Comparison of ENCODE assay signal across 8 cellular contexts in genomic region chr12:67647547-67648305, GRCh38. TPM values are rescaled to one million over a fixed set of nuclear protein-coding genes. Genes with fewer than 3 reads are reported as not detected.
DNase-seq lines count a peak whose midpoint lies in the region; ATAC-seq and TF ChIP-seq lines count a peak whose summit lies in the region.

No MANE protein-coding gene starts in this region.

- TF ChIP-seq POLR2A in vagina (IDR thresholded peaks at IDR 0.05): no peak

- intact Hi-C loops in head of caudate nucleus (cut with DNase I) (loop anchor here (10.0 kb wide), 1 partner anchor 203 kb away; no protein-coding TSS in a partner anchor), vagina (cut with DNase I) (no loop called here)

- peak overlapping the region; percentile 55; the same call in 1 of the 2 replicates for H3K9ac ChIP-seq in MM.1S (ENCODE audit: low read length)
- peak overlapping the region; percentile 86 for H3K9ac ChIP-seq in adipocyte (ENCODE audit: low read length)

- H3K27ac ChIP-seq in CD4-positive, CD25-positive, alpha-beta regulatory T cell (ENCODE audit: insufficient read depth, low read length, poor library complexity, severe bottlenecking): peak overlapping the region; percentile 62
- H3K27ac ChIP-seq in MM.1S (ENCODE audit: low read length) (no peak overlapping the region), RWPE2 (ENCODE audit: poor library complexity, severe bottlenecking) (peak overlapping the region; percentile 70), neutrophil (no peak overlapping the region), vagina (peak overlapping the region; percentile 86)

- no peaks in the 10 kb centered on the region for H3K9me2 ChIP-seq in MM.1S (replicated peaks; ENCODE audit: insufficient read depth, low read length)

- H3K79me2 ChIP-seq in MM.1S (ENCODE audit: low read length): peaks cover 34% of the 10 kb centered on the region

- peaks cover 10% of the 10 kb centered on the region; the same call in 1 of the 2 replicates for H4K20me1 ChIP-seq in MM.1S (ENCODE audit: insufficient read depth, low read length)

- TF ChIP-seq CTCF in MM.1S (IDR thresholded peaks at IDR 0.05; ENCODE audit: low read length): no peak; the same call in none of the 2 replicates
- TF ChIP-seq CTCF in RWPE2 (IDR thresholded peaks at IDR 0.05; ENCODE audit: poor library complexity, severe bottlenecking): no peak
- no peak for TF ChIP-seq CTCF in neutrophil (IDR thresholded peaks at IDR 0.05)
- TF ChIP-seq CTCF in vagina (IDR thresholded peaks at IDR 0.05): peak in 1 of 3 experiments; percentile 26

- peaks cover 0 to 6% (median 0%) of the 10 kb centered on the region in 7 donors for H3K9me3 Mint-ChIP-seq in CD4-positive, CD25-positive, alpha-beta regulatory T cell

- H3K4me3 Mint-ChIP-seq in CD4-positive, CD25-positive, alpha-beta regulatory T cell: peak overlapping the region; percentile 92 to 97 (median 93)

- H3K36me3 Mint-ChIP-seq in CD4-positive, CD25-positive, alpha-beta regulatory T cell: peaks cover 18% of the 10 kb centered on the region

- H3K27me3 Mint-ChIP-seq in CD4-positive, CD25-positive, alpha-beta regulatory T cell: peaks cover 14% of the 10 kb centered on the region

- H3F3A ChIP-seq in MM.1S (ENCODE audit: insufficient read depth, low read length): 0 out of 2 replicates have a peak, but pooled peaks cover 5% of the 10 kb centered on the region

- ATAC-seq in CD4-positive, CD25-positive, alpha-beta regulatory T cell (ENCODE audit: low read depth in 2 of 2): peak; percentile 4 to 9
- ATAC-seq in GM21447 (IDR thresholded peaks at IDR 0.05; ENCODE audit: unreplicated experiment) (peak; percentile 23), RWPE2 (ENCODE audit: low read depth) (peak; percentile 78)

- peak overlapping the region; percentile 79 to 96 (median 86) for H3K27ac Mint-ChIP-seq in CD4-positive, CD25-positive, alpha-beta regulatory T cell

- no peaks in the 10 kb centered on the region for H3K36me3 ChIP-seq in CD4-positive, CD25-positive, alpha-beta regulatory T cell (ENCODE audit: control insufficient read depth, insufficient read depth, low read length)
- no peaks in the 10 kb centered on the region for H3K36me3 ChIP-seq in MM.1S (replicated peaks; ENCODE audit: insufficient read depth, low read length)
- no peaks in the 10 kb centered on the region for H3K36me3 ChIP-seq in RWPE2 (ENCODE audit: low read depth)
- no peaks in the 10 kb centered on the region for H3K36me3 ChIP-seq in adipocyte (ENCODE audit: control insufficient read depth, insufficient read depth, low read length, severe bottlenecking)
- no peaks in the 10 kb centered on the region for H3K36me3 ChIP-seq in neutrophil
- H3K36me3 ChIP-seq in vagina: no peaks in the 10 kb centered on the region

- DNase-seq in CD4-positive, CD25-positive, alpha-beta regulatory T cell: peak; percentile 33 to 51 (median 49)
- DNase-seq in MM.1S (peak; percentile 34), RWPE2 (ENCODE audit: low spot score) (peak; percentile 82), adipocyte (ENCODE audit: low read depth) (peak; percentile 88), head of caudate nucleus (peak; percentile 16 to 80 (median 62)), vagina (ENCODE audit: extremely low spot score in 2 of 2) (no peak)

- H3K9me3 ChIP-seq in CD4-positive, CD25-positive, alpha-beta regulatory T cell (ENCODE audit: control insufficient read depth in 2 of 2, low read length in 2 of 2): no peaks in the 10 kb centered on the region
- no peaks in the 10 kb centered on the region for H3K9me3 ChIP-seq in MM.1S (replicated peaks; ENCODE audit: insufficient read depth, low read length)
- no peaks in the 10 kb centered on the region for H3K9me3 ChIP-seq in RWPE2 (ENCODE audit: severe bottlenecking)
- H3K9me3 ChIP-seq in adipocyte (ENCODE audit: control insufficient read depth, low read length): no peaks in the 10 kb centered on the region
- H3K9me3 ChIP-seq in neutrophil: no peaks in the 10 kb centered on the region
- no peaks in the 10 kb centered on the region for H3K9me3 ChIP-seq in vagina

- peak overlapping the region; percentile 90 for H2AFZ ChIP-seq in MM.1S (ENCODE audit: low read length)

- peaks cover 4 to 35% (median 19%) of the 10 kb centered on the region in 4 donors for H3K4me1 Mint-ChIP-seq in CD4-positive, CD25-positive, alpha-beta regulatory T cell

- H3K4me1 ChIP-seq in CD4-positive, CD25-positive, alpha-beta regulatory T cell (ENCODE audit: control insufficient read depth, insufficient read depth, low read length, poor library complexity, severe bottlenecking): peaks cover 34% of the 10 kb centered on the region
- H3K4me1 ChIP-seq in MM.1S (ENCODE audit: low read length) (peaks cover 14% of the 10 kb centered on the region), RWPE2 (ENCODE audit: insufficient read depth, poor library complexity, severe bottlenecking) (peaks cover 24% of the 10 kb centered on the region), adipocyte (ENCODE audit: control insufficient read depth, insufficient read depth, low read length) (peaks cover 34% of the 10 kb centered on the region), neutrophil (ENCODE audit: control insufficient read depth in 1 of 2, insufficient read depth in 1 of 2, low read depth in 1 of 2, low read length in 1 of 2) (peaks cover 14 to 19% of the 10 kb centered on the region in 2 experiments), vagina (peaks cover 34% of the 10 kb centered on the region)

- no peaks in the 10 kb centered on the region for H3K27me3 ChIP-seq in CD4-positive, CD25-positive, alpha-beta regulatory T cell (ENCODE audit: control insufficient read depth, insufficient read depth, low read length)
- H3K27me3 ChIP-seq in MM.1S (replicated peaks; ENCODE audit: insufficient read depth, low read length): no peaks in the 10 kb centered on the region
- no peaks in the 10 kb centered on the region for H3K27me3 ChIP-seq in RWPE2 (ENCODE audit: insufficient read depth, poor library complexity, severe bottlenecking)
- H3K27me3 ChIP-seq in adipocyte (replicated peaks; ENCODE audit: control insufficient read depth, insufficient read depth, low read length): no peaks in the 10 kb centered on the region
- peaks cover 71% of the 10 kb centered on the region for H3K27me3 ChIP-seq in neutrophil
- no peaks in the 10 kb centered on the region for H3K27me3 ChIP-seq in vagina

- peak overlapping the region; percentile 66 for H3K4me2 ChIP-seq in MM.1S (ENCODE audit: low read depth, low read length)

- peak overlapping the region; percentile 72 for H3K4me3 ChIP-seq in CD4-positive, CD25-positive, alpha-beta regulatory T cell (ENCODE audit: low read depth, low read length)
- peak overlapping the region; percentile 66 for H3K4me3 ChIP-seq in MM.1S (ENCODE audit: low read length)
- H3K4me3 ChIP-seq in RWPE2 (ENCODE audit: severe bottlenecking): peak overlapping the region; percentile 97
- H3K4me3 ChIP-seq in adipocyte (ENCODE audit: low read length): peak overlapping the region; percentile 92
- H3K4me3 ChIP-seq in neutrophil (ENCODE audit: low read depth in 1 of 2, low read length in 1 of 2): peak overlapping the region; percentile 57 to 65
- H3K4me3 ChIP-seq in vagina: peak overlapping the region; percentile 79 to 95

RNA-seq across cellular contexts. Expression of gene DYRK2, which starts 0.8 kb away (rescaled TPM):
- 91.4 TPM for total RNA-seq in CD4-positive, CD25-positive, alpha-beta regulatory T cell
- 10 to 100 TPM; 53.5 to 87.9 (median 71.9) TPM for polyA plus RNA-seq in CD4-positive, CD25-positive, alpha-beta regulatory T cell
- total RNA-seq in vagina: 16.2 TPM

Comparison
In these comparisons a context has a peak if more than half of its experiments do, and no peak if none do; other contexts are left out.
1. ATAC-seq: peak in every context shown above with its lines; median percentile 78 in RWPE2; 23 in GM21447; 6 in CD4-positive, CD25-positive, alpha-beta regulatory T cell.
2. DNase-seq: peak in CD4-positive, CD25-positive, alpha-beta regulatory T cell (3 of 3), MM.1S (single experiment), RWPE2 (single experiment), adipocyte (single experiment) and head of caudate nucleus (42 of 42); none in vagina (0 of 2).
3. H3K27ac ChIP-seq: peak in CD4-positive, CD25-positive, alpha-beta regulatory T cell (single experiment), RWPE2 (single experiment) and vagina (single experiment); none in MM.1S (single experiment) and neutrophil (single experiment).
4. Peak in every context shown above with its lines, with median percentiles within 50 percentile points of each other: H3K4me3 ChIP-seq.